In genomic region chr1:30196457-30196856, GRCh38 we compare ENCODE assay signal across 22 cellular contexts.
"Had no signal": no experiment of that assay in that cellular context is flagged by ENCODE, and none has a peak within 500 bp of the region (broad histone marks: within the 10 kb centered on the region; RNA-seq: fewer than 3 reads in every experiment).

No MANE protein-coding gene starts in this region.

- H3K27ac Mint-ChIP-seq: activated CD4-positive, alpha-beta memory T cell treated with anti-CD3 and anti-CD28 coated beads for 36 hours; activated CD4-positive, alpha-beta T cell treated with anti-CD3 and anti-CD28 coated beads, Interleukin-2, amount 10 ng/mL, durations not matched to agents 7 days and 5 days; activated naive CD4-positive, alpha-beta T cell treated with anti-CD3 and anti-CD28 coated beads, Interleukin-2, amount 50 U/mL, for 72 hours; activated naive CD8-positive, alpha-beta T cell treated with anti-CD3 and anti-CD28 coated beads, Interleukin-2, amount 50 U/mL, for 24 hours; activated T-cell treated with anti-CD3 and anti-CD28 coated beads, Interleukin-2, amount 50 U/mL, for 72 hours had no signal

- DNase-seq: activated CD4-positive, alpha-beta memory T cell treated with anti-CD3 and anti-CD28 coated beads for 36 hours; activated CD4-positive, alpha-beta T cell treated with anti-CD3 and anti-CD28 coated beads, Interleukin-2, amount 10 ng/mL, durations not matched to agents 7 days and 5 days; activated CD4-positive, CD25-positive, alpha-beta regulatory T cell; activated effector memory CD4-positive, alpha-beta T cell treated with Interleukin-2 at 50 U/mL for 16 hours; activated naive CD4-positive, alpha-beta T cell; activated naive CD8-positive, alpha-beta T cell treated with anti-CD3 and anti-CD28 coated beads, Interleukin-2, amount 50 U/mL, for 24 hours; activated T-cell treated with anti-CD3 and anti-CD28 coated beads, Interleukin-2, amount 50 U/mL, for 72 hours; amniotic stem cell; body of pancreas; central memory CD4-positive, alpha-beta T cell; Kasumi-1; KBM-7; NCI-H1048; NCI-H146; NCI-H187 treated with DMSO at 0.1 percent for 48 hours; NCI-H2081 treated with DMSO at 0.1 percent for 48 hours; NCI-H446; Peyer's patch; SIG-M5; T-helper 2 cell; T1000 had no signal

- H3K36me3 Mint-ChIP-seq: activated CD4-positive, alpha-beta memory T cell treated with anti-CD3 and anti-CD28 coated beads for 36 hours; activated naive CD4-positive, alpha-beta T cell treated with anti-CD3 and anti-CD28 coated beads, Interleukin-2, amount 50 U/mL, for 72 hours had no signal

- H3K9me3 Mint-ChIP-seq: activated naive CD4-positive, alpha-beta T cell treated with anti-CD3 and anti-CD28 coated beads, Interleukin-2, amount 50 U/mL, for 72 hours had no signal

- H3K4me3 Mint-ChIP-seq: activated CD4-positive, alpha-beta memory T cell treated with anti-CD3 and anti-CD28 coated beads for 36 hours; activated CD4-positive, alpha-beta T cell treated with anti-CD3 and anti-CD28 coated beads, Interleukin-2, amount 10 ng/mL, durations not matched to agents 7 days and 5 days; activated naive CD8-positive, alpha-beta T cell treated with anti-CD3 and anti-CD28 coated beads, Interleukin-2, amount 50 U/mL, for 24 hours; activated T-cell treated with anti-CD3 and anti-CD28 coated beads, Interleukin-2, amount 50 U/mL, for 72 hours had no signal

- ATAC-seq: activated naive CD4-positive, alpha-beta T cell treated with anti-CD3 and anti-CD28 coated beads, Interleukin-2, amount 50 U/mL, for 72 hours; activated naive CD8-positive, alpha-beta T cell treated with anti-CD3 and anti-CD28 coated beads, Interleukin-2, amount 50 U/mL, for 24 hours; activated T-cell treated with anti-CD3 and anti-CD28 coated beads, Interleukin-2, amount 50 U/mL, for 72 hours; body of pancreas had no signal

- H3K27me3 Mint-ChIP-seq: activated CD4-positive, alpha-beta T cell treated with anti-CD3 and anti-CD28 coated beads, Interleukin-2, amount 10 ng/mL, durations not matched to agents 7 days and 5 days had no signal
